24 cellular contexts compared by ENCODE assay signal in the genomic region with DNA sequence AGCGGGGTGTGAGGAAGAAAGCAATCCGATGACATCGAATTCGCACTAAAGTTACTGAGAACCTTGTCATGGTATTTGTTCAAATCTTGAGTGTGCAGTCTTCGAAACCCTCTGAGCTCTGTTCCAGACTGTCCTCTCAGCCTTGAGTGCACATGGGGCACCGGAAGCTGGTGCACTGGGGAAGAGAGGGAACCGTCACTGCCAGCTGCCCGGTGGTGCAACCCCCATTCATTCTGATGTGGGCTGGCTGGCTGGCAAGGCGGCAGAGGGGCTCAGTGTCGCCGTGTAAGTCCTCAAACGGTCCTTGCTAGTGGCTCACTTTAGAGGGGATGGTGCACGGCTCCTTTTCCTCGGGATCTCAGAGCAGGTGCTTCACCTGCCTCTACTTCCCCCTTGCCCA.
"Had no signal": no experiment of that assay in that cellular context is flagged by ENCODE, and none has a peak within 500 bp of the region (broad histone marks: within the 10 kb centered on the region; RNA-seq: fewer than 3 reads in every experiment).

No MANE protein-coding gene starts in this region.

- H2AFZ ChIP-seq: hepatocyte had no signal

- H3K4me3 Mint-ChIP-seq: naive thymus-derived CD4-positive, alpha-beta T cell; natural killer cell treated with Interleukin-12 subunit alpha and Interleukin-12 subunit beta and Interleukin-15 and Interleukin-18, amount 100 ng/mL, for 72 hours; stimulated activated memory B cell treated with anti-CD40 and anti-IgM and Interleukin-4, amounts not matched to agents 10 μg/mL and 1 μg/mL and 100 μg/mL, for 72 hours had no signal

- H3K36me3 ChIP-seq: left ventricle myocardium inferior, ovary, right atrium auricular region, right lobe of liver, stomach, tibial artery, upper lobe of right lung had no signal

- H3K27ac Mint-ChIP-seq: naive thymus-derived CD4-positive, alpha-beta T cell; natural killer cell treated with Interleukin-12 subunit alpha and Interleukin-12 subunit beta and Interleukin-15 and Interleukin-18, amount 100 ng/mL, for 72 hours; progenitor cell of endocrine pancreas; stimulated activated memory B cell treated with anti-CD40 and anti-IgM and Interleukin-4, amounts not matched to agents 10 μg/mL and 1 μg/mL and 100 μg/mL, for 72 hours had no signal

- H3K36me3 Mint-ChIP-seq: naive thymus-derived CD4-positive, alpha-beta T cell; natural killer cell treated with Interleukin-12 subunit alpha and Interleukin-12 subunit beta and Interleukin-15 and Interleukin-18, amount 100 ng/mL, for 72 hours; stimulated activated memory B cell treated with anti-CD40 and anti-IgM and Interleukin-4, amounts not matched to agents 10 μg/mL and 1 μg/mL and 100 μg/mL, for 72 hours had no signal

- H3K4me1 Mint-ChIP-seq: stimulated activated memory B cell treated with anti-CD40 and anti-IgM and Interleukin-4, amounts not matched to agents 10 μg/mL and 1 μg/mL and 100 μg/mL, for 72 hours had no signal

- H3K9me3 Mint-ChIP-seq: natural killer cell treated with Interleukin-12 subunit alpha and Interleukin-12 subunit beta and Interleukin-15 and Interleukin-18, amount 100 ng/mL, for 72 hours; stimulated activated memory B cell treated with anti-CD40 and anti-IgM and Interleukin-4, amounts not matched to agents 10 μg/mL and 1 μg/mL and 100 μg/mL, for 72 hours had no signal

- ATAC-seq: mucosa of descending colon; naive thymus-derived CD4-positive, alpha-beta T cell; stimulated activated memory B cell treated with anti-CD40 and anti-IgM and Interleukin-4, amounts not matched to agents 10 μg/mL and 1 μg/mL and 100 μg/mL, for 72 hours; stimulated activated naive CD8-positive, alpha-beta T cell treated with anti-CD3 and anti-CD28 coated beads, Interleukin-15, Interleukin-2, amounts not matched to agents 100 U/mL and 50 U/mL, for 24 hours; upper lobe of right lung had no signal

- H3K4me2 ChIP-seq: hepatocyte, smooth muscle cell had no signal

- H3K9me3 ChIP-seq: left ventricle myocardium inferior, mucosa of descending colon, ovary, right atrium auricular region, right lobe of liver, stomach, testis, tibial artery, upper lobe of right lung had no signal

- H3K4me3 ChIP-seq: hepatocyte, left ventricle myocardium inferior, lung, mucosa of descending colon, ovary, right atrium auricular region, right lobe of liver, smooth muscle cell, stomach, testis, tibial artery, upper lobe of right lung had no signal

- H3K27me3 ChIP-seq: hepatocyte, ovary, right atrium auricular region, right lobe of liver, stomach, testis, tibial artery, upper lobe of right lung had no signal

- H3K27ac ChIP-seq: hepatocyte, left ventricle myocardium inferior, ovary, right atrium auricular region, right lobe of liver, stomach, testis, tibial artery, upper lobe of right lung had no signal

- H3K4me1 ChIP-seq: left ventricle myocardium inferior, right atrium auricular region, right lobe of liver, testis, tibial artery had no signal

- DNase-seq: islet precursor cell; left ventricle myocardium inferior; midbrain; mucosa of descending colon; naive thymus-derived CD4-positive, alpha-beta T cell; ovary; right lobe of liver; stimulated activated CD4-positive, alpha-beta T cell treated with anti-CD3 and anti-CD28 coated beads, Interleukin-1b, Interleukin-23, amount 100 ng/mL, for 48 hours; stimulated activated CD4-positive, alpha-beta T cell treated with anti-CD3 and anti-CD28 coated beads, Interleukin-2, amount 100 ng/mL, for 48 hours; stimulated activated CD4-positive, alpha-beta T cell treated with anti-CD3 and anti-CD28 coated beads, Interleukin-4, amount 100 ng/mL, for 4 hours; stimulated activated CD8-positive, alpha-beta memory T cell treated with anti-CD3 and anti-CD28 coated beads, Interleukin-4, amount 100 ng/mL, for 48 hours; stimulated activated naive CD8-positive, alpha-beta T cell treated with anti-CD3 and anti-CD28 coated beads, Interleukin-15, Interleukin-2, amounts not matched to agents 100 U/mL and 50 U/mL, for 24 hours; stomach; testis; tibial artery; trophoblast cell; upper lobe of right lung had no signal
